Comparison of ENCODE assay signal across 30 cellular contexts in genomic region chr19:10076535-10076934, GRCh38. TPM values are rescaled to one million over a fixed set of nuclear protein-coding genes. Genes with fewer than 3 reads are reported as not detected.
"Had no signal": no experiment of that assay in that cellular context is flagged by ENCODE, and none has a peak within 500 bp of the region (broad histone marks: within the 10 kb centered on the region; RNA-seq: fewer than 3 reads in every experiment).

No MANE protein-coding gene starts in this region.

- H3K4me1 ChIP-seq: colonic mucosa, esophagus muscularis mucosa, foreskin keratinocyte, gastrocnemius medialis, gastroesophageal sphincter, heart left ventricle, heart right ventricle had no signal

- FAIRE-seq: colon, endometrium, endothelial cell of umbilical vein, frontal cortex had no signal

- ATAC-seq: effector memory CD8-positive, alpha-beta T cell; esophagus mucosa; foreskin keratinocyte; gastrocnemius medialis; gastroesophageal sphincter; heart left ventricle; heart right ventricle had no signal

- H3K4me2 ChIP-seq: hepatocyte had no signal

- H3K9me3 Mint-ChIP-seq: effector memory CD8-positive, alpha-beta T cell had no signal

- H3K4me3 ChIP-seq: colonic mucosa, coronary artery, dorsolateral prefrontal cortex, esophagus muscularis mucosa, esophagus squamous epithelium, gastrocnemius medialis, gastroesophageal sphincter, heart left ventricle, heart right ventricle, hepatocyte had no signal

- H3K4me1 Mint-ChIP-seq: endodermal cell had no signal

- H3K36me3 ChIP-seq: colonic mucosa, esophagus muscularis mucosa, esophagus squamous epithelium, gastrocnemius medialis, gastroesophageal sphincter, heart left ventricle, heart right ventricle had no signal

- H3K79me2 ChIP-seq: hepatocyte had no signal

- H3K27me3 ChIP-seq: colonic mucosa, dorsolateral prefrontal cortex, gastrocnemius medialis, hepatocyte had no signal

- DNase-seq: colonic mucosa; cortex of kidney; dermis blood vessel endothelial cell; dorsolateral prefrontal cortex; effector CD8-positive, alpha-beta T cell; effector memory CD4-positive, alpha-beta T cell; effector memory CD8-positive, alpha-beta T cell; endodermal cell; erythroblast; esophagus squamous epithelium; foreskin fibroblast; foreskin keratinocyte; foreskin melanocyte; gastrocnemius medialis; glutamatergic neuron; head of caudate nucleus; heart left ventricle; heart right ventricle had no signal

- H3K9me3 ChIP-seq: colonic mucosa, gastrocnemius medialis had no signal

- H3K27ac Mint-ChIP-seq: dendritic cell treated with granulocyte-macrophage colony-stimulating factor and Interleukin-4, amounts not matched to agents 40 ng/mL and 50 ng/mL, for 4 days; effector memory CD8-positive, alpha-beta T cell; endodermal cell had no signal

- H3K27ac ChIP-seq: colonic mucosa, coronary artery, dorsolateral prefrontal cortex, epithelial cell of prostate, esophagus muscularis mucosa, esophagus squamous epithelium, foreskin keratinocyte, gastrocnemius medialis, gastroesophageal sphincter, heart left ventricle, heart right ventricle, hepatocyte had no signal

- H3K4me3 Mint-ChIP-seq: dendritic cell treated with granulocyte-macrophage colony-stimulating factor and Interleukin-4, amounts not matched to agents 40 ng/mL and 50 ng/mL, for 4 days; effector memory CD8-positive, alpha-beta T cell; endodermal cell had no signal

- H2AFZ ChIP-seq: hepatocyte had no signal

RNA-seq across cellular contexts. Expression of gene ANGPTL6, which starts 25.9 kb away (rescaled TPM):
- total RNA-seq: endodermal cell, endothelial cell of umbilical vein, esophagus mucosa, esophagus muscularis mucosa, fibroblast of villous mesenchyme, frontal cortex, gastroesophageal sphincter had no signal
